23 cellular contexts compared by ENCODE assay signal in the genomic region with DNA sequence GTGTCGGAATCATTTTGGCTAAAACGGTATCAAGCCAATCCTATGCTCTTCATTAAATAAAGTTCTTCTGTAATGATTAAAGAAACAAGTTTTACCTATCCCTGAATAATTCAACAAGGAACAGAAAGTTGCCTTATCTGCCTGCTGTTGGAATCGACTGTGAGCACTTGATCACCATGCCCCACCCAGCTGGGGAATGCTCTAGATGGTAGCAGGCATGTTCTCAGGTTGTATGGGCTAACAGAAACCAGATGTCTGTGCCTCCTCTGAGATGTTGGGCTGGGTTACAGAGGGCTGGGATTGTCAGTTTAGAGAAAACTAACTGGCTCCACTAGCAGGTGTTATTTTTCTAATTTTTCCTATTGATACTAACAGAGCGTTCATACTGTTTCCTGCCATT. TPM values are rescaled to one million over a fixed set of nuclear protein-coding genes. Genes with fewer than 3 reads are reported as not detected.
A peak's percentile ranks its signal among the peaks of the same experiment; 100 is the strongest.
DNase-seq lines count a peak whose midpoint lies in the region; ATAC-seq, FAIRE-seq and TF ChIP-seq lines count a peak whose summit lies in the region.
"Had no signal": no experiment of that assay in that cellular context is flagged by ENCODE, and none has a peak within 500 bp of the region (broad histone marks: within the 10 kb centered on the region; RNA-seq: fewer than 3 reads in every experiment).

No MANE protein-coding gene starts in this region.

- H3K4me1 Mint-ChIP-seq in HFFc6 (ENCODE audit: low read depth), result peaks cover 33% of the 10 kb centered on the region
- H3K4me1 Mint-ChIP-seq: memory B cell had no signal

- H3K27ac ChIP-seq in foreskin keratinocyte (no peak overlapping the region), small intestine (ENCODE audit: low read depth in 1 of 2, low read length in 1 of 2) (peak overlapping the region in 1 of 2 donors; percentile 54)
- H3K27ac ChIP-seq: skin epidermis had no signal

- H3K27me3 ChIP-seq in bronchial epithelial cell (ENCODE audit: control insufficient read depth, insufficient read depth, low read length), result no peaks in the 10 kb centered on the region
- no peaks in the 10 kb centered on the region for H3K27me3 ChIP-seq in foreskin keratinocyte
- H3K27me3 ChIP-seq in small intestine (ENCODE audit: control insufficient read depth in 2 of 2, insufficient read depth in 2 of 2, low read length in 2 of 2), result no peaks in the 10 kb centered on the region
- H3K27me3 ChIP-seq: Peyer's patch had no signal

- no peaks in the 10 kb centered on the region; the same call in 1 of the 2 replicates for H3K27me3 Mint-ChIP-seq in HFFc6 (ENCODE audit: insufficient read depth)

- H3K36me3 Mint-ChIP-seq in HFFc6 (ENCODE audit: low read depth), result peaks cover 60% of the 10 kb centered on the region
- H3K36me3 Mint-ChIP-seq: memory B cell had no signal

- 56 to 72% (median 70%) methylated on average over 4 of the region's 4 CpGs for WGBS in small intestine, 3 donors

- H3K9me3 ChIP-seq in small intestine (ENCODE audit: control insufficient read depth, low read depth), result no peaks in the 10 kb centered on the region
- H3K9me3 ChIP-seq: Peyer's patch had no signal

- no peak for FAIRE-seq in bronchial epithelial cell (lab: Jason Lieb, UNC)
- FAIRE-seq in small intestine (lab: Jason Lieb, UNC), result no peak
- no peak for FAIRE-seq in H54 (lab: Jason Lieb, UNC)
- FAIRE-seq: keratinocyte had no signal

- H3K36me3 ChIP-seq in bronchial epithelial cell (ENCODE audit: control insufficient read depth, insufficient read depth, low read length) (no peaks in the 10 kb centered on the region), small intestine (ENCODE audit: control insufficient read depth in 2 of 2, insufficient read depth in 2 of 2, low read length in 2 of 2) (no peaks in the 10 kb centered on the region)
- H3K36me3 ChIP-seq: Peyer's patch had no signal

- peak overlapping the region; percentile 67 for H3K27ac Mint-ChIP-seq in HFFc6
- H3K27ac Mint-ChIP-seq: activated naive CD4-positive, alpha-beta T cell treated with anti-CD3 and anti-CD28 coated beads, Interleukin-2, amount 10 ng/mL, durations not matched to agents 7 days and 5 days; activated T-cell treated with anti-CD3 and anti-CD28 coated beads, Interleukin-2, amount 50 U/mL, for 24 hours; memory B cell; nephron progenitor cell; progenitor cell of endocrine pancreas had no signal

- peak overlapping the region; percentile 13; the same call in 1 of the 2 replicates for H3K4me3 Mint-ChIP-seq in HFFc6
- H3K4me3 Mint-ChIP-seq: activated naive CD4-positive, alpha-beta T cell treated with anti-CD3 and anti-CD28 coated beads, Interleukin-2, amount 10 ng/mL, durations not matched to agents 7 days and 5 days; activated T-cell treated with anti-CD3 and anti-CD28 coated beads, Interleukin-2, amount 50 U/mL, for 24 hours; central memory CD8-positive, alpha-beta T cell; memory B cell; nephron progenitor cell had no signal

- no peaks in the 10 kb centered on the region for H3K9me3 Mint-ChIP-seq in HFFc6
- H3K9me3 Mint-ChIP-seq: activated T-cell treated with anti-CD3 and anti-CD28 coated beads, Interleukin-2, amount 50 U/mL, for 24 hours; central memory CD8-positive, alpha-beta T cell; memory B cell; nephron progenitor cell had no signal

- no peak for TF ChIP-seq POLR2A in H54 (IDR thresholded peaks at IDR 0.05; ENCODE audit: low read depth, low read length)

- no peak overlapping the region for H3K4me3 ChIP-seq in bronchial epithelial cell (ENCODE audit: low read depth, low read length)
- no peak overlapping the region for H3K4me3 ChIP-seq in small intestine (ENCODE audit: low read depth in 1 of 2, low read length in 2 of 2)
- H3K4me3 ChIP-seq: Peyer's patch, skin epidermis had no signal

- H3K4me1 ChIP-seq in foreskin keratinocyte, result no peaks in the 10 kb centered on the region
- H3K4me1 ChIP-seq in small intestine (ENCODE audit: control insufficient read depth in 2 of 2, insufficient read depth in 1 of 2, low read depth in 1 of 2, low read length in 1 of 2), result peaks cover 8 to 10% of the 10 kb centered on the region in 2 donors

- DNase-seq in HFFc6, result peak; percentile 39
- DNase-seq in bronchial epithelial cell (ENCODE audit: low read depth), result peak; percentile 23
- peak; percentile 7 to 52 for DNase-seq in foreskin keratinocyte
- peak; percentile 82 for DNase-seq in small intestine
- DNase-seq in globus pallidus (ENCODE audit: low spot score), result no peak
- DNase-seq in H54 (ENCODE audit: insufficient read length, low spot score), result no peak
- DNase-seq: activated naive CD4-positive, alpha-beta T cell treated with anti-CD3 and anti-CD28 coated beads, Interleukin-2, amount 10 ng/mL, durations not matched to agents 7 days and 5 days; activated T-cell treated with anti-CD3 and anti-CD28 coated beads, Interleukin-2, amount 50 U/mL, for 24 hours; aorta; HCEC 1CT; NCI-H1105; nephron progenitor cell; NK-92 treated with Interleukin-12 subunit alpha and Interleukin-12 subunit beta, amount 100 ng/mL, for 24 hours; stimulated activated naive CD4-positive, alpha-beta T cell treated with Interleukin-2 at 50 U/mL for 16 hours; trophoblast cell had no signal

- ATAC-seq in foreskin keratinocyte, result no peak
- no peak for ATAC-seq in esophagus mucosa
- no peak for ATAC-seq in GM21825 (IDR thresholded peaks at IDR 0.05; ENCODE audit: unreplicated experiment)

- TF ChIP-seq CTCF in HFFc6 (IDR thresholded peaks at IDR 0.05) (no peak), bronchial epithelial cell (IDR thresholded peaks at IDR 0.05; ENCODE audit: insufficient read depth, low read length, severe bottlenecking) (no peak), foreskin keratinocyte (conservative IDR thresholded peaks at IDR 0.05) (no peak)

RNA-seq across cellular contexts. Expression of a gene that starts 28.9 kb away (rescaled TPM):
- 100 to 1,000 TPM; 161 to 181 (median 179) TPM for total RNA-seq in HFFc6 (2021; fragmentation: NEBNext Ultra II Directional; extraction: Animal tissue kit (Norgen Biotek cat#: 25700))
- total RNA-seq in bronchial epithelial cell (54.8 and 69.2 TPM in 2 replicates), foreskin keratinocyte (230 and 239 TPM in 2 replicates), esophagus mucosa (122 TPM)
- polyA plus RNA-seq in foreskin keratinocyte (267 and 282 TPM in 2 replicates), small intestine (100 to 1,000 TPM in 2 of 3 donors, 10 to 100 TPM in 1; 98.1 to 134 (median 121) TPM)

RNA-seq across cellular contexts. Expression of a gene that starts 50.6 kb away (rescaled TPM):
- 100 to 1,000 TPM in 5 of 6 experiments, 10 to 100 TPM in 1; 97.3 to 125 (median 113) TPM for total RNA-seq in HFFc6 (2021; fragmentation: NEBNext Ultra II Directional; extraction: Animal tissue kit (Norgen Biotek cat#: 25700))
- total RNA-seq in bronchial epithelial cell, result 0.38 and 3.9 TPM in 2 replicates
- total RNA-seq in foreskin keratinocyte, result 1.5 and 4.6 TPM in 2 replicates
- polyA plus RNA-seq in foreskin keratinocyte, result 0.97 and 1.7 TPM in 2 replicates
- 1 to 10 TPM; 2.2 to 4.9 (median 2.3) TPM for polyA plus RNA-seq in small intestine
- total RNA-seq in esophagus mucosa, result 2.3 TPM

Comparison
In these comparisons a context has a peak if more than half of its experiments do, and no peak if none do; other contexts are left out.
1. DNase-seq: peak in HFFc6 (single experiment), bronchial epithelial cell (single experiment), foreskin keratinocyte (2 of 2) and small intestine (single experiment); none in globus pallidus (single experiment) and H54 (single experiment).
2. RNA of a gene that starts 50.6 kb away (total RNA-seq): 97.3 to 125 TPM in HFFc6; 0.38 to 3.9 TPM in bronchial epithelial cell, 2.3 TPM in esophagus mucosa (single experiment) and 1.5 to 4.6 TPM in foreskin keratinocyte; every median in the first group is over 10 times any median in the second.